26 cellular contexts compared by ENCODE assay signal in genomic region chr17:55691666-55692065, GRCh38. TPM values are rescaled to one million over a fixed set of nuclear protein-coding genes. Genes with fewer than 3 reads are reported as not detected.
"Had no signal": no experiment of that assay in that cellular context is flagged by ENCODE, and none has a peak within 500 bp of the region (broad histone marks: within the 10 kb centered on the region; RNA-seq: fewer than 3 reads in every experiment).

No MANE protein-coding gene starts in this region.

- H3K4me1 ChIP-seq: foreskin keratinocyte, uterus had no signal

- H3K9me3 ChIP-seq: esophagus muscularis mucosa, gastroesophageal sphincter, heart right ventricle, ovary, psoas muscle, sigmoid colon, thoracic aorta, transverse colon, upper lobe of right lung, uterus had no signal

- H3K27ac Mint-ChIP-seq: naive thymus-derived CD8-positive, alpha-beta T cell; stimulated activated effector memory CD8-positive, alpha-beta T cell treated with anti-CD3 and anti-CD28 coated beads, Interleukin-12 subunit alpha, Interleukin-12 subunit beta, amount 100 ng/mL, for 72 hours had no signal

- H3K27me3 ChIP-seq: esophagus muscularis mucosa, gastroesophageal sphincter, ovary, sigmoid colon, transverse colon, upper lobe of right lung, uterus had no signal

- H3K36me3 ChIP-seq: esophagus muscularis mucosa, gastroesophageal sphincter, heart right ventricle, ovary, sigmoid colon, thoracic aorta, transverse colon, upper lobe of right lung, uterus had no signal

- H3K27ac ChIP-seq: esophagus muscularis mucosa, foreskin keratinocyte, gastroesophageal sphincter, ovary, psoas muscle, thoracic aorta, upper lobe of right lung had no signal

- H3K4me3 Mint-ChIP-seq: naive thymus-derived CD8-positive, alpha-beta T cell; nephron progenitor cell; stimulated activated effector memory CD8-positive, alpha-beta T cell treated with anti-CD3 and anti-CD28 coated beads, Interleukin-12 subunit alpha, Interleukin-12 subunit beta, amount 100 ng/mL, for 72 hours had no signal

- H3K4me1 Mint-ChIP-seq: naive thymus-derived CD8-positive, alpha-beta T cell; stimulated activated effector memory CD8-positive, alpha-beta T cell treated with anti-CD3 and anti-CD28 coated beads, Interleukin-12 subunit alpha, Interleukin-12 subunit beta, amount 100 ng/mL, for 72 hours had no signal

- DNase-seq: effector memory CD4-positive, alpha-beta T cell; foreskin keratinocyte; heart right ventricle; hippocampal formation; kidney glomerular epithelial cell; midbrain; naive thymus-derived CD8-positive, alpha-beta T cell; nephron progenitor cell; occipital lobe; ovary; posterior cingulate gyrus; psoas muscle; right cardiac atrium; sigmoid colon; stimulated activated CD4-positive, alpha-beta T cell treated with anti-CD3 and anti-CD28 coated beads, Interleukin-2, amount 100 ng/mL, for 24 hours; stimulated activated CD4-positive, alpha-beta T cell treated with anti-CD3 and anti-CD28 coated beads, Interleukin-4, amount 100 ng/mL, for 24 hours; stimulated activated naive CD4-positive, alpha-beta T cell treated with Interleukin-2 at 50 U/mL for 16 hours; transverse colon; upper lobe of right lung; uterus had no signal

- H3K9me3 Mint-ChIP-seq: stimulated activated effector memory CD8-positive, alpha-beta T cell treated with anti-CD3 and anti-CD28 coated beads, Interleukin-12 subunit alpha, Interleukin-12 subunit beta, amount 100 ng/mL, for 72 hours had no signal

- ATAC-seq: foreskin keratinocyte; gastroesophageal sphincter; heart right ventricle; naive thymus-derived CD8-positive, alpha-beta T cell; psoas muscle; right cardiac atrium; stimulated activated effector memory CD8-positive, alpha-beta T cell treated with anti-CD3 and anti-CD28 coated beads, Interleukin-12 subunit alpha, Interleukin-12 subunit beta, amount 100 ng/mL, for 72 hours; upper lobe of right lung had no signal

- H3K36me3 Mint-ChIP-seq: naive thymus-derived CD8-positive, alpha-beta T cell; stimulated activated effector memory CD8-positive, alpha-beta T cell treated with anti-CD3 and anti-CD28 coated beads, Interleukin-12 subunit alpha, Interleukin-12 subunit beta, amount 100 ng/mL, for 72 hours had no signal

- H3K4me3 ChIP-seq: esophagus muscularis mucosa, gastroesophageal sphincter, heart right ventricle, ovary, psoas muscle, sigmoid colon, thoracic aorta, transverse colon, upper lobe of right lung, uterus had no signal

RNA-seq across cellular contexts. Expression of gene TMEM100, which starts 31.0 kb away (rescaled TPM):
- total RNA-seq: endothelial cell of umbilical vein; epithelial cell of proximal tubule; naive thymus-derived CD8-positive, alpha-beta T cell had no signal
- polyA plus RNA-seq: endothelial cell of umbilical vein; naive thymus-derived CD8-positive, alpha-beta T cell had no signal
